Comparison of ENCODE assay signal across 14 cellular contexts in the genomic region with DNA sequence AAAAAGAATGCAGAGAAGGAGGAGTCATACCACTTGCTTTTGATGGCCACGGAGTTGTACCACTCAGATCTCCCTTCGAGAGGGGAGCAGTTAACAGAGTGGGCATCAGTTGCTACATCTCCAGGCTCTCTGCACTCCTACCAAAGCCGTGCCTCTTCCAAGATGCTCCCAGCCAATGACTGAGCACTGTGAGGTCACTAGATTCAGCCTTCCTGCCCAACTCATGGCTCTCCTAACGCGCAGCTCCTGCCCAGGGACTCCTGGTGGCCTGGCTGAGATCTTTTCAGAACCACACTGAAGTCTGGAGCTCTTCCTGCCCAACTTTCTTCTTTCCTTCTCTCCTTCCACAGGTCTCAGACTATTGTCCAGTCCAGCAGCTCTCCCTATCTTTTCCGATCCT.
"Had no signal": no experiment of that assay in that cellular context is flagged by ENCODE, and none has a peak within 500 bp of the region (broad histone marks: within the 10 kb centered on the region; RNA-seq: fewer than 3 reads in every experiment).

No MANE protein-coding gene starts in this region.

- H3K4me3 ChIP-seq: adrenal gland, dorsolateral prefrontal cortex, esophagus squamous epithelium, psoas muscle, stomach, uterus had no signal

- H3K9me3 ChIP-seq: adrenal gland, esophagus squamous epithelium, psoas muscle, stomach, uterus had no signal

- H3K36me3 ChIP-seq: adrenal gland, esophagus squamous epithelium, stomach, uterus had no signal

- DNase-seq: activated CD4-positive, alpha-beta T cell treated with anti-CD3 and anti-CD28 coated beads, Interleukin-2, amount 50 U/mL, for 4 hours; activated CD4-positive, CD25-positive, alpha-beta regulatory T cell treated with anti-CD3 and anti-CD28 coated beads, Interleukin-2, amount 50 U/mL, for 72 hours; activated naive CD4-positive, alpha-beta T cell treated with anti-CD3 and anti-CD28 coated beads, Interleukin-2, amount 50 U/mL, for 16 hours; activated T-cell treated with anti-CD3 and anti-CD28 coated beads, Interleukin-2, amount 50 U/mL, for 1 hour; adrenal gland; esophagus squamous epithelium; islet precursor cell; psoas muscle; stimulated activated CD4-positive, alpha-beta T cell treated with anti-CD3 and anti-CD28 coated beads, Interleukin-15, amount 100 ng/mL, for 24 hours; stimulated activated CD4-positive, alpha-beta T cell treated with anti-CD3 and anti-CD28 coated beads, Interleukin-4, amount 100 ng/mL, for 4 hours; stomach; uterus had no signal

- H3K27me3 ChIP-seq: adrenal gland, dorsolateral prefrontal cortex, esophagus squamous epithelium, foreskin keratinocyte, stomach, uterus had no signal

- H3K27ac ChIP-seq: adrenal gland, foreskin keratinocyte, psoas muscle, stomach, uterus had no signal
